30 cellular contexts compared by ENCODE assay signal in genomic region chr5:178273665-178274541, GRCh38. TPM values are rescaled to one million over a fixed set of nuclear protein-coding genes. Genes with fewer than 3 reads are reported as not detected.
DNase-seq lines count a peak whose midpoint lies in the region; ATAC-seq, FAIRE-seq and TF ChIP-seq lines count a peak whose summit lies in the region.
"Had no signal": no experiment of that assay in that cellular context is flagged by ENCODE, and none has a peak within 500 bp of the region (broad histone marks: within the 10 kb centered on the region; RNA-seq: fewer than 3 reads in every experiment).

No MANE protein-coding gene starts in this region.

- TF ChIP-seq EP300 in K562 (IDR thresholded peaks at IDR 0.05; ENCODE audit: low read length), result no peak

- H3K4me3 ChIP-seq in left ventricle myocardium inferior (no peak overlapping the region), K562 (no peak overlapping the region), left lung (no peak overlapping the region), thyroid gland (replicated peaks in 1 of 3) (no peak overlapping the region)
- H3K4me3 ChIP-seq: coronary artery, mucosa of descending colon, suprapubic skin had no signal

- no peaks in the 10 kb centered on the region for H3K4me1 ChIP-seq in left ventricle myocardium inferior
- H3K4me1 ChIP-seq in K562 (replicated peaks in 1 of 2; ENCODE audit: control insufficient read depth in 2 of 2, insufficient read depth in 2 of 2, low read length in 2 of 2), result peaks cover 0 to 3% of the 10 kb centered on the region in 2 experiments; a peak in 1 of 5 replicates
- H3K4me1 ChIP-seq in left lung, result no peaks in the 10 kb centered on the region
- H3K4me1 ChIP-seq in thyroid gland, result peaks cover 21 to 46% of the 10 kb centered on the region in 2 donors
- H3K4me1 ChIP-seq: suprapubic skin had no signal

- no peaks in the 10 kb centered on the region for H4K20me1 ChIP-seq in K562 (replicated peaks; ENCODE audit: control insufficient read depth, insufficient read depth, low read length)

- 13% methylated on average over 13 of the region's 14 CpGs for WGBS in K562 (ENCODE audit: insufficient coverage, low coverage, missing lambda C conversion rate)
- 27 to 41% methylated on average over 7 to 13 of the region's 14 CpGs for WGBS in thyroid gland, 2 donors

- no peaks in the 10 kb centered on the region for H3K9me1 ChIP-seq in K562 (ENCODE audit: control insufficient read depth, insufficient read depth, low read length)

- H3K27ac ChIP-seq in left ventricle myocardium inferior (replicated peaks) (no peak overlapping the region), K562 (ENCODE audit: extremely low read depth, low read depth, low read length) (no peak overlapping the region), left lung (no peak overlapping the region), thyroid gland (peak overlapping the region; percentile 54 to 78 (median 73))
- H3K27ac ChIP-seq: 22Rv1, coronary artery, epithelial cell of prostate, suprapubic skin had no signal

- no peak for TF ChIP-seq RAD21 in K562 (CRISPR knock-in tag; conservative IDR thresholded peaks at IDR 0.05 in 1 of 2, IDR thresholded peaks at IDR 0.05 in 1 of 2)

- H3K9ac ChIP-seq in K562 (ENCODE audit: insufficient read depth in 1 of 2, low read depth in 2 of 2, low read length in 2 of 2), result no peak overlapping the region

- FAIRE-seq in K562 (lab: Jason Lieb, UNC), result no peak
- FAIRE-seq: GM18507, H54, keratinocyte, RCC 7860, urothelium cell line had no signal

- no peak overlapping the region for H3K4me2 ChIP-seq in K562 (ENCODE audit: insufficient read depth, low read length)

- H3K36me3 ChIP-seq in left ventricle myocardium inferior (no peaks in the 10 kb centered on the region), K562 (ENCODE audit: control insufficient read depth, insufficient read depth, low read length) (no peaks in the 10 kb centered on the region), left lung (no peaks in the 10 kb centered on the region), thyroid gland (no peaks in the 10 kb centered on the region)
- H3K36me3 ChIP-seq: suprapubic skin had no signal

- POLR2A ChIA-PET in K562 (lab: Yijun Ruan, JAX), result interaction anchor here (0.6 kb wide), 1 partner anchor 451 kb away, joined by 3 read pairs; no protein-coding TSS in a partner anchor

- H3K27me3 ChIP-seq in left ventricle myocardium inferior (ENCODE audit: low read depth) (peaks cover 23% of the 10 kb centered on the region), K562 (ENCODE audit: control insufficient read depth in 2 of 2, insufficient read depth in 2 of 2, low read length in 2 of 2) (peaks cover 18 to 89% of the 10 kb centered on the region in 2 experiments; a peak in 4 of 5 replicates), left lung (peaks cover 0 to 13% of the 10 kb centered on the region in 2 donors), thyroid gland (no peaks in the 10 kb centered on the region)

- intact Hi-C loops in Right ventricle myocardium inferior (cut with DNase I) (no loop called here), left ventricle myocardium inferior (cut with micrococcal nuclease) (no loop called here), K562 (cut with micrococcal nuclease) (no loop called here), left lung (cut with DNase I) (loop anchor here in 1 of 2 donors (10.0 kb wide), 1 partner anchor 311 kb away; no protein-coding TSS in a partner anchor), thyroid gland (cut with DNase I) (no loop called here)

- H3K9me3 ChIP-seq in left ventricle myocardium inferior (replicated peaks), result peaks cover 8% of the 10 kb centered on the region
- peaks cover 4% of the 10 kb centered on the region; the same call in 1 of the 2 replicates for H3K9me3 ChIP-seq in K562 (replicated peaks; ENCODE audit: control insufficient read depth, insufficient read depth, low read depth, low read length)
- peaks cover 0 to 4% of the 10 kb centered on the region in 2 donors for H3K9me3 ChIP-seq in left lung
- no peaks in the 10 kb centered on the region for H3K9me3 ChIP-seq in thyroid gland
- H3K9me3 ChIP-seq: suprapubic skin had no signal

- BruUV-seq in K562 (replicated peaks; lab: Mats Ljungman, UMichigan), result no TSS peak

- TF ChIP-seq POLR2A in K562 (conservative IDR thresholded peaks at IDR 0.05), result no peak
- peak in 1 of 2 donors; percentile 39 for TF ChIP-seq POLR2A in thyroid gland (IDR thresholded peaks at IDR 0.05)

- H2AFZ ChIP-seq in K562 (ENCODE audit: low read depth, low read length), result no peak overlapping the region

- CTCF ChIA-PET in K562 (lab: Yijun Ruan, JAX; ENCODE audit: low intra/inter-chr PET ratio), result no interaction called here

- TF ChIP-seq CTCF in left ventricle myocardium inferior (IDR thresholded peaks at IDR 0.05; ENCODE audit: borderline replicate concordance) (no peak), K562 (IDR thresholded peaks at IDR 0.05 in 2 of 3, conservative IDR thresholded peaks at IDR 0.05 in 1 of 3; ENCODE audit: insufficient read depth in 2 of 3, low read depth in 1 of 3, low read length in 3 of 3) (no peak), left lung (IDR thresholded peaks at IDR 0.05) (no peak), thyroid gland (IDR thresholded peaks at IDR 0.05) (peak in 1 of 6 experiments; percentile 11)

- in situ Hi-C loops in K562 (cut with MboI), result no loop called here

- ATAC-seq in Right ventricle myocardium inferior, result no peak
- ATAC-seq in K562, result no peak; the same call in 2 of the 3 replicates
- peak; percentile 90 for ATAC-seq in left lung
- ATAC-seq: mucosa of descending colon; stimulated activated effector memory CD8-positive, alpha-beta T cell treated with anti-CD3 and anti-CD28 coated beads, Interleukin-12 subunit alpha, Interleukin-12 subunit beta, amount 100 ng/mL, for 72 hours had no signal

- DNase-seq in Right ventricle myocardium inferior (ENCODE audit: missing footprints), result peak; percentile 46
- no peak for DNase-seq in left ventricle myocardium inferior
- no peak for DNase-seq in K562 (ENCODE audit: extremely low read depth in 1 of 4, low spot score in 3 of 4)
- peak; percentile 72 to 81 for DNase-seq in left lung
- peak; percentile 98 to 99 for DNase-seq in thyroid gland
- no peak for DNase-seq in effector CD8-positive, alpha-beta T cell (lab: John Stamatoyannopoulos, UW)
- no peak for DNase-seq in NCI-H526 (lab: John Stamatoyannopoulos, UW)
- no peak for DNase-seq in stimulated activated naive CD4-positive, alpha-beta T cell treated with Interleukin-2 at 50 U/mL for 16 hours (lab: John Stamatoyannopoulos, UW)
- DNase-seq: activated CD4-positive, alpha-beta T cell treated with anti-CD3 and anti-CD28 coated beads, Interleukin-2, amount 10 ng/mL, durations not matched to agents 24 days and 14 days; activated effector memory CD4-positive, alpha-beta T cell treated with Interleukin-2 at 50 U/mL for 16 hours; activated naive CD8-positive, alpha-beta T cell treated with anti-CD3 and anti-CD28 coated beads for 36 hours; aorta; CD4-positive, alpha-beta T cell; effector memory CD4-positive, alpha-beta T cell; Karpas-422; mammary epithelial cell; mucosa of descending colon; NCI-H1436 treated with DMSO at 0.1 percent for 48 hours; NCI-H2107; NCI-H774 had no signal

- no peaks in the 10 kb centered on the region for H3K79me2 ChIP-seq in K562 (ENCODE audit: control insufficient read depth, insufficient read depth, low read length)

TF ChIP-seq in K562, 482 proteins besides CTCF, POLR2A, EP300 and RAD21 (continues in another document):
- TF ChIP-seq PRDM10 (IDR thresholded peaks at IDR 0.05; ENCODE audit: partially characterized antibody), result peak; percentile 73

RNA-seq across cellular contexts. Expression of gene PHYKPL, which starts 41.3 kb away (rescaled TPM):
- 34.5 TPM for total RNA-seq in Right ventricle myocardium inferior
- 34.0 TPM for total RNA-seq in left ventricle myocardium inferior
- 203 and 378 TPM in 2 replicates for total RNA-seq in K562 (2011; cell fraction: chromatin; rRNA removed; ENCODE audit: low replicate concordance)
- 205 and 217 TPM in 2 replicates for total RNA-seq in K562 (2011; cell fraction: nucleolus; rRNA removed)
- total RNA-seq in K562 (2011; cell fraction: nucleoplasm; rRNA removed), result 219 and 287 TPM in 2 replicates
- 18.6 and 21.6 TPM in 2 replicates for total RNA-seq in K562 (2014; rRNA removed)
- 13.9 and 18.4 TPM in 2 replicates for total RNA-seq in K562 (2014; rRNA removed; fragmentation: Illumina TruSeq; extraction: Trizol)
- 16.7 and 17.1 TPM in 2 replicates for total RNA-seq in K562 (2015; rRNA removed; fragmentation: Illumina TruSeq; extraction: Trizol)
- 34.0 and 34.7 TPM in 2 replicates for total RNA-seq in K562 (2021)
- polyA plus RNA-seq in K562 (2011; rRNA removed), result 25.6 and 40.7 TPM in 2 replicates
- polyA plus RNA-seq in K562 (2011; cell fraction: cytosol; rRNA removed), result 18.3 and 25.8 TPM in 2 replicates
- polyA plus RNA-seq in K562 (2011; cell fraction: nucleus; rRNA removed), result 126 and 156 TPM in 2 replicates
- polyA plus RNA-seq in K562 (2012), result 19.8 and 52.3 TPM in 2 replicates
- 19.6 and 20.1 TPM in 2 replicates for polyA plus RNA-seq in K562 (2014; fragmentation: Illumina TruSeq; extraction: Trizol)
- polyA plus RNA-seq in K562 (2014; fragmentation: Nextera tagmentation; extraction: Ambion mirVana), result 1 to 10 TPM; 4.7 to 6.5 TPM
- 31.9 and 32.0 TPM in 2 replicates for polyA plus RNA-seq in K562 (2014; rRNA removed)
- polyA minus RNA-seq in K562 (2011; rRNA and poly(A)+ RNA removed), result 33.9 and 36.4 TPM in 2 replicates
- polyA minus RNA-seq in K562 (2011; cell fraction: cytosol; rRNA and poly(A)+ RNA removed), result 9.2 and 15.5 TPM in 2 replicates
- polyA minus RNA-seq in K562 (2011; cell fraction: nucleus; rRNA and poly(A)+ RNA removed), result 71.5 and 72.2 TPM in 2 replicates
- 10 to 100 TPM; 71.9 to 87.9 TPM for total RNA-seq in left lung
- total RNA-seq in thyroid gland, result 10 to 100 TPM; 61.7 to 90.9 (median 76.0) TPM

Comparison
In these comparisons a context has a peak if more than half of its experiments do, and no peak if none do; other contexts are left out.
1. DNase-seq: peak in Right ventricle myocardium inferior (single experiment), left lung (2 of 2) and thyroid gland (2 of 2); none in left ventricle myocardium inferior (single experiment), K562 (0 of 4), effector CD8-positive, alpha-beta T cell (single experiment), NCI-H526 (0 of 2) and stimulated activated naive CD4-positive, alpha-beta T cell treated with Interleukin-2 at 50 U/mL for 16 hours (single experiment).
2. H3K27ac ChIP-seq: peak in thyroid gland (3 of 3); none in left ventricle myocardium inferior (single experiment), K562 (single experiment) and left lung (0 of 2).